Comparison of ENCODE assay signal across 20 cellular contexts in the genomic region with DNA sequence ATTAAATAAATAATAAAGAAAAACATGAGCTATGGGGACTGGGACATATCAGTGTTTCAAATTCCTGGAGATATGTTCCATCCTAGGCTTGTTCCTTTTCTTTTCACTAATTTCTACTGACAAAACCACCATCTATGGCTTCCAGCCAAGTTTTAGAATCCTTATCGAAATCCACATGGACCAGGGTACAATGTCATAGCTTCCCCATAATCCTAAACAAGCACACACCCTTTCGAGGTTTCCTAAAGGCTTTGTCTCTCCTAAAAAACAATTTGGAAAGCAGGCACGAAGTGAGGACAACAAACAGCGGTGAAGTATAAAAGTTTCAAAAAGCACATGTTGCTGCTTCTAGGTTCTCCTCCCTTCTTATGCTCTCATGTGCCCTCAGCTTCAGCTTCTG. TPM values are rescaled to one million over a fixed set of nuclear protein-coding genes. Genes with fewer than 3 reads are reported as not detected.
A peak's percentile ranks its signal among the peaks of the same experiment; 100 is the strongest.
DNase-seq lines count a peak whose midpoint lies in the region; ATAC-seq and TF ChIP-seq lines count a peak whose summit lies in the region.
"Had no signal": no experiment of that assay in that cellular context is flagged by ENCODE, and none has a peak within 500 bp of the region (broad histone marks: within the 10 kb centered on the region; RNA-seq: fewer than 3 reads in every experiment).

No MANE protein-coding gene starts in this region.

- TF ChIP-seq CTCF in colonic mucosa (IDR thresholded peaks at IDR 0.05) (no peak), transverse colon (IDR thresholded peaks at IDR 0.05) (no peak), WERI-Rb-1 (IDR thresholded peaks at IDR 0.05; ENCODE audit: low read depth, low read length) (no peak), gastroesophageal sphincter (IDR thresholded peaks at IDR 0.05) (no peak)

- H3K36me3 ChIP-seq in colonic mucosa, result no peaks in the 10 kb centered on the region
- H3K36me3 ChIP-seq in transverse colon, result no peaks in the 10 kb centered on the region
- no peaks in the 10 kb centered on the region; the same call in 1 of the 2 replicates for H3K36me3 ChIP-seq in WERI-Rb-1
- no peaks in the 10 kb centered on the region for H3K36me3 ChIP-seq in gastroesophageal sphincter
- H3K36me3 ChIP-seq: thoracic aorta had no signal

- H3K27me3 ChIP-seq in colonic mucosa, result no peaks in the 10 kb centered on the region
- H3K27me3 ChIP-seq in transverse colon, result no peaks in the 10 kb centered on the region
- H3K27me3 ChIP-seq in WERI-Rb-1 (ENCODE audit: insufficient read depth, low read depth, severe bottlenecking), result no peaks in the 10 kb centered on the region
- no peaks in the 10 kb centered on the region for H3K27me3 ChIP-seq in gastroesophageal sphincter
- H3K27me3 ChIP-seq: body of pancreas had no signal

- peak overlapping the region; percentile 78 for H3K27ac ChIP-seq in colonic mucosa
- peak overlapping the region; percentile 69 to 77 (median 72) for H3K27ac ChIP-seq in transverse colon
- H3K27ac ChIP-seq in WERI-Rb-1, result no peak overlapping the region
- peak overlapping the region in 1 of 4 donors; percentile 11 for H3K27ac ChIP-seq in gastroesophageal sphincter
- H3K27ac ChIP-seq: body of pancreas, thoracic aorta had no signal

- TF ChIP-seq EP300 in transverse colon (IDR thresholded peaks at IDR 0.05; ENCODE audit: low read depth), result no peak
- no peak for TF ChIP-seq EP300 in gastroesophageal sphincter (IDR thresholded peaks at IDR 0.05)

- DNase-seq in NCI-H82 (lab: John Stamatoyannopoulos, UW), result peak; percentile 21
- no peak for DNase-seq in NCI-H82 treated with DMSO at 0.1 percent for 48 hours (lab: John Stamatoyannopoulos, UW; ENCODE audit: unreplicated experiment)
- no peak for DNase-seq in colonic mucosa
- DNase-seq in left lobe of liver (ENCODE audit: low spot score), result no peak
- no peak for DNase-seq in transverse colon
- DNase-seq in WERI-Rb-1, result no peak
- DNase-seq: 8988T; activated CD8-positive, alpha-beta memory T cell treated with anti-CD3 and anti-CD28 coated beads for 24 hours; activated naive CD8-positive, alpha-beta T cell treated with anti-CD3 and anti-CD28 coated beads for 36 hours; body of pancreas; cortex of kidney; naive B cell; NCI-H1436 treated with DMSO at 0.1 percent for 48 hours; NCI-H526; right cardiac atrium had no signal

- H3K9me3 ChIP-seq in colonic mucosa (no peaks in the 10 kb centered on the region), transverse colon (no peaks in the 10 kb centered on the region), WERI-Rb-1 (ENCODE audit: severe bottlenecking) (no peaks in the 10 kb centered on the region), gastroesophageal sphincter (no peaks in the 10 kb centered on the region)
- H3K9me3 ChIP-seq: body of pancreas, thoracic aorta had no signal

- WGBS in transverse colon (ENCODE audit: low coverage in 1 of 2), 2 donors, result 29 to 42% methylated on average over 4 of the region's 4 CpGs
- 33 to 86% methylated on average over 3 to 4 of the region's 4 CpGs for WGBS in gastroesophageal sphincter (ENCODE audit: low coverage in 1 of 2), 2 donors

- intact Hi-C loops in colonic mucosa (cut with DNase I) (loop anchor here (2.0 kb wide), 1 partner anchor 33 kb away; no protein-coding TSS in a partner anchor), transverse colon (cut with DNase I; ENCODE audit: low total_unique reads) (no loop called here)

- peak overlapping the region in 1 of 2 donors; percentile 15 for H3K9ac ChIP-seq in colonic mucosa (ENCODE audit: low read depth in 2 of 2, low read length in 2 of 2)

- peaks cover 13% of the 10 kb centered on the region for H3K4me1 ChIP-seq in colonic mucosa
- H3K4me1 ChIP-seq in transverse colon, result peaks cover 18 to 83% (median 49%) of the 10 kb centered on the region in 4 donors
- H3K4me1 ChIP-seq in gastroesophageal sphincter, result peaks cover 3 to 54% (median 7%) of the 10 kb centered on the region in 3 donors

- TF ChIP-seq POLR2A in transverse colon (IDR thresholded peaks at IDR 0.05) (no peak), gastroesophageal sphincter (IDR thresholded peaks at IDR 0.05) (no peak)

- H3K4me3 ChIP-seq in colonic mucosa (no peak overlapping the region), transverse colon (no peak overlapping the region), WERI-Rb-1 (ENCODE audit: low read depth, low read length) (no peak overlapping the region), gastroesophageal sphincter (no peak overlapping the region)
- H3K4me3 ChIP-seq: body of pancreas, lung, thoracic aorta had no signal

- in situ Hi-C loops in transverse colon (cut with MboI; ENCODE audit: low pct_ligation_motif_present in 1 of 4, low pct_unique_long_range_greater_than_20kb in 1 of 4, low sequenced_read_pairs in 3 of 4), result no loop called here

- ATAC-seq in left lobe of liver (peak; percentile 29), gastroesophageal sphincter (no peak), HG03565 (IDR thresholded peaks at IDR 0.05; ENCODE audit: unreplicated experiment) (no peak)
- ATAC-seq: activated CD4-positive, CD25-positive, alpha-beta regulatory T cell treated with anti-CD3 and anti-CD28 coated beads, Interleukin-2, amount 50 U/mL, for 24 hours; body of pancreas had no signal

RNA-seq across cellular contexts. Expression of a gene that starts 13.3 kb away (rescaled TPM):
- 100 to 1,000 TPM; 115 to 197 TPM for total RNA-seq in colonic mucosa
- total RNA-seq in left lobe of liver, result 86.5 TPM
- 100 to 1,000 TPM; 280 to 535 (median 428) TPM for total RNA-seq in transverse colon
- 100 to 1,000 TPM; 442 to 716 (median 661) TPM for total RNA-seq in gastroesophageal sphincter
